ENCODE assay signal across 1 cellular context in the genomic region with DNA sequence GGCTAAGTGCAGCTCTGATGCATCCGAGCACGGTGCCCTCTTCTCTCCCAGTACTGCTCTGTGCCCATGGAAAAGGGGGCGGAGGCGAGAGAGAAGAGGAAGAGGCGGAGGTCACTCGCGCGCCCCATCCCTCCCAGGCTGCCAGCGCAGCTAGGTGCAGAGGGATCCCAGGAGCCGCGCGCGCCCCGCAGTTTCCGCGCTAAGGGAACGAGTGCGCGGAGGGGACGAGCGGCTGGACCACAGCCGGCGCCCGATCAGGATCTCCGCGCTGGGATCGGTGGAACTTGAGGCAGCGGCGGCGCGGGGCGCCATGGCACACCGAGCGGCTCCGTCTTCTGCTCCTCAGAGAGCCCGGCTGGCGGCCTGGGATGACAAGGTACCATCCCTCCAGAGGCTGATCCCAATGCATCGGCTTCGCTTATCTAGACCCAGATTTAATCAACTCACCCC.
TF ChIP-seq lines count a peak whose summit lies in the region.

A gene with protein sequence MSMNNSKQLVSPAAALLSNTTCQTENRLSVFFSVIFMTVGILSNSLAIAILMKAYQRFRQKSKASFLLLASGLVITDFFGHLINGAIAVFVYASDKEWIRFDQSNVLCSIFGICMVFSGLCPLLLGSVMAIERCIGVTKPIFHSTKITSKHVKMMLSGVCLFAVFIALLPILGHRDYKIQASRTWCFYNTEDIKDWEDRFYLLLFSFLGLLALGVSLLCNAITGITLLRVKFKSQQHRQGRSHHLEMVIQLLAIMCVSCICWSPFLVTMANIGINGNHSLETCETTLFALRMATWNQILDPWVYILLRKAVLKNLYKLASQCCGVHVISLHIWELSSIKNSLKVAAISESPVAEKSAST (plus strand): TSS at position 114 of the 450 bp plus-strand sequence. CDS start 1,770 bp downstream, outside the sequence.

TF ChIP-seq in HEK293, 187 proteins besides CTCF, POLR2A, EP300 and RAD21 (continued from another document):
- TF ChIP-seq, protein P1, sequence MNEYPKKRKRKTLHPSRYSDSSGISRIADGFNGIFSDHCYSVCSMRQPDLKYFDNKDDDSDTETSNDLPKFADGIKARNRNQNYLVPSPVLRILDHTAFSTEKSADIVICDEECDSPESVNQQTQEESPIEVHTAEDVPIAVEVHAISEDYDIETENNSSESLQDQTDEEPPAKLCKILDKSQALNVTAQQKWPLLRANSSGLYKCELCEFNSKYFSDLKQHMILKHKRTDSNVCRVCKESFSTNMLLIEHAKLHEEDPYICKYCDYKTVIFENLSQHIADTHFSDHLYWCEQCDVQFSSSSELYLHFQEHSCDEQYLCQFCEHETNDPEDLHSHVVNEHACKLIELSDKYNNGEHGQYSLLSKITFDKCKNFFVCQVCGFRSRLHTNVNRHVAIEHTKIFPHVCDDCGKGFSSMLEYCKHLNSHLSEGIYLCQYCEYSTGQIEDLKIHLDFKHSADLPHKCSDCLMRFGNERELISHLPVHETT (tag by site-specific recombination; IDR thresholded peaks at IDR 0.05) = no peak
- TF ChIP-seq, protein P2, sequence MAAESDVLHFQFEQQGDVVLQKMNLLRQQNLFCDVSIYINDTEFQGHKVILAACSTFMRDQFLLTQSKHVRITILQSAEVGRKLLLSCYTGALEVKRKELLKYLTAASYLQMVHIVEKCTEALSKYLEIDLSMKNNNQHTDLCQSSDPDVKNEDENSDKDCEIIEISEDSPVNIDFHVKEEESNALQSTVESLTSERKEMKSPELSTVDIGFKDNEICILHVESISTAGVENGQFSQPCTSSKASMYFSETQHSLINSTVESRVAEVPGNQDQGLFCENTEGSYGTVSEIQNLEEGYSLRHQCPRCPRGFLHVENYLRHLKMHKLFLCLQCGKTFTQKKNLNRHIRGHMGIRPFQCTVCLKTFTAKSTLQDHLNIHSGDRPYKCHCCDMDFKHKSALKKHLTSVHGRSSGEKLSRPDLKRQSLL (tag by site-specific recombination; IDR thresholded peaks at IDR 0.05) = no peak
TF ChIP-seq in HEK293: peak in this region for 7.
